Comparison of ENCODE assay signal across 8 cellular contexts in the genomic region with DNA sequence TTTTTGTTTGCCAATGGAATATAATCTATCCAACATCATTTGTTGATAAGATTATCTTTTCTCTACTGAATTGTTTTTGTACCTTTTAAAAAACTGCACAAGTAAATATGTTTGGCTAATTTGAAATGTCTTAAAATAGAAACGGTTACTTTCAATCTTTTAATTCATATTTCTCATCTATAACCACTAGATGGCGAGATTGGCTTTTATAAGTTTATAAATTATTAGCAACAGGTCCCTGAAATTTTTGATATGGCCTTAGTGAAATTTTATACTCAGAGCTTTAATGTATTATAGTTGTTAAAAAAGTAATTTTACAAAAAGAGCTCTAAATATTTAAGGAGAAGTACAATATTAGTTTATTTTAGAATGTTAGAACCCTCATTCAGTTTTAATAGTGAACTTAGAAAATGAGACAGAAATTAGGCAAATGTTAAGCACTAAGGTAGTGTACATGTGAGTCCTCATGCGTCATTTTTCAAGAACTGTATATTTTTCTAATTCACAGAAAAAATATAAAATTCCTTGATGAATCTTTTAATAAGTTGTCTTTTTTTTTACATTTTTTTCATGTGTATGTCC.
DNase-seq lines count a peak whose midpoint lies in the region; ATAC-seq and TF ChIP-seq lines count a peak whose summit lies in the region.

No MANE protein-coding gene starts in this region.

- no peaks in the 10 kb centered on the region for H3K9me3 Mint-ChIP-seq in CD4-positive, alpha-beta memory T cell
- H3K9me3 Mint-ChIP-seq in stimulated activated memory B cell treated with anti-CD40 and anti-IgM and Interleukin-4, amounts not matched to agents 10 μg/mL and 1 μg/mL and 100 μg/mL, for 72 hours, result no peaks in the 10 kb centered on the region
- H3K9me3 Mint-ChIP-seq in activated naive CD4-positive, alpha-beta T cell treated with anti-CD3 and anti-CD28 coated beads for 36 hours, result no peaks in the 10 kb centered on the region

- H3K27me3 ChIP-seq in CD4-positive, alpha-beta memory T cell (ENCODE audit: insufficient read depth, low read length), result no peaks in the 10 kb centered on the region
- H3K27me3 ChIP-seq in foreskin keratinocyte, result no peaks in the 10 kb centered on the region

- no peak overlapping the region for H3K27ac ChIP-seq in CD4-positive, alpha-beta memory T cell (ENCODE audit: low read depth, low read length)
- H3K27ac ChIP-seq in SK-N-MC (no peak overlapping the region), foreskin keratinocyte (no peak overlapping the region)

- POLR2A ChIA-PET in CD4-positive, alpha-beta memory T cell (lab: Charles Lee; ENCODE audit: partially characterized antibody), result no interaction called here

- H3K4me3 Mint-ChIP-seq in CD4-positive, alpha-beta memory T cell, result no peak overlapping the region
- H3K4me3 Mint-ChIP-seq in stimulated activated memory B cell treated with anti-CD40 and anti-IgM and Interleukin-4, amounts not matched to agents 10 μg/mL and 1 μg/mL and 100 μg/mL, for 72 hours, result no peak overlapping the region
- no peak overlapping the region for H3K4me3 Mint-ChIP-seq in activated naive CD4-positive, alpha-beta T cell treated with anti-CD3 and anti-CD28 coated beads for 36 hours

- DNase-seq in CD4-positive, alpha-beta memory T cell, result peak in 4 of 5 donors; percentile 6 to 36 (median 26)
- DNase-seq in LNCaP clone FGC (ENCODE audit: low read depth) (peak; percentile 14), SK-N-MC (ENCODE audit: low read depth, low spot score) (no peak), foreskin keratinocyte (no peak), hypothalamus (lab: John Stamatoyannopoulos, UW) (no peak), ureter (ENCODE audit: low spot score) (no peak)
- DNase-seq in activated naive CD4-positive, alpha-beta T cell treated with anti-CD3 and anti-CD28 coated beads for 36 hours, result no peak

- no peaks in the 10 kb centered on the region for H3K4me1 ChIP-seq in CD4-positive, alpha-beta memory T cell (ENCODE audit: insufficient read depth, low read length)
- H3K4me1 ChIP-seq in foreskin keratinocyte, result no peaks in the 10 kb centered on the region

- intact Hi-C loops in CD4-positive, alpha-beta memory T cell (cut with micrococcal nuclease), result loop anchor here (1.0 to 10.0 kb wide), 3 partner anchors 375 to 1411 kb away; no protein-coding TSS in a partner anchor
- intact Hi-C loops in activated naive CD4-positive, alpha-beta T cell treated with anti-CD3 and anti-CD28 coated beads for 36 hours (cut with micrococcal nuclease), result loop anchor here (1.0 to 10.0 kb wide), 5 partner anchors 447 to 1735 kb away; no protein-coding TSS in a partner anchor

- H3K27me3 Mint-ChIP-seq in CD4-positive, alpha-beta memory T cell, result peaks cover 2 to 4% of the 10 kb centered on the region in 2 donors
- peaks cover 6% of the 10 kb centered on the region for H3K27me3 Mint-ChIP-seq in stimulated activated memory B cell treated with anti-CD40 and anti-IgM and Interleukin-4, amounts not matched to agents 10 μg/mL and 1 μg/mL and 100 μg/mL, for 72 hours
- peaks cover 9% of the 10 kb centered on the region for H3K27me3 Mint-ChIP-seq in activated naive CD4-positive, alpha-beta T cell treated with anti-CD3 and anti-CD28 coated beads for 36 hours (ENCODE audit: low read depth)

- TF ChIP-seq CTCF in LNCaP clone FGC (IDR thresholded peaks at IDR 0.05; ENCODE audit: control insufficient read depth, extremely low read depth, insufficient read depth), result 0 out of 2 replicates have a peak, but pooled peaks have one; percentile 22
- TF ChIP-seq CTCF in foreskin keratinocyte (conservative IDR thresholded peaks at IDR 0.05), result peak; percentile 63

- H3K27ac Mint-ChIP-seq in CD4-positive, alpha-beta memory T cell, result no peak overlapping the region
- no peak overlapping the region for H3K27ac Mint-ChIP-seq in stimulated activated memory B cell treated with anti-CD40 and anti-IgM and Interleukin-4, amounts not matched to agents 10 μg/mL and 1 μg/mL and 100 μg/mL, for 72 hours
- H3K27ac Mint-ChIP-seq in activated naive CD4-positive, alpha-beta T cell treated with anti-CD3 and anti-CD28 coated beads for 36 hours, result no peak overlapping the region

- no peaks in the 10 kb centered on the region for H3K4me1 Mint-ChIP-seq in CD4-positive, alpha-beta memory T cell
- H3K4me1 Mint-ChIP-seq in stimulated activated memory B cell treated with anti-CD40 and anti-IgM and Interleukin-4, amounts not matched to agents 10 μg/mL and 1 μg/mL and 100 μg/mL, for 72 hours, result no peaks in the 10 kb centered on the region
- H3K4me1 Mint-ChIP-seq in activated naive CD4-positive, alpha-beta T cell treated with anti-CD3 and anti-CD28 coated beads for 36 hours (ENCODE audit: low read depth), result no peaks in the 10 kb centered on the region

- H3K9me3 ChIP-seq in CD4-positive, alpha-beta memory T cell (ENCODE audit: control insufficient read depth in 1 of 2, low read length in 2 of 2), result no peaks in the 10 kb centered on the region
- no peaks in the 10 kb centered on the region for H3K9me3 ChIP-seq in SK-N-MC (ENCODE audit: low read depth, low read length)

- CTCF ChIA-PET in CD4-positive, alpha-beta memory T cell (lab: Charles Lee; ENCODE audit: partially characterized antibody), result interaction anchor here (1.0 to 4.2 kb wide), 4 partner anchors 13 to 1412 kb away, joined by 4 to 49 read pairs (median 10); no protein-coding TSS in a partner anchor
- CTCF ChIA-PET in activated naive CD4-positive, alpha-beta T cell treated with anti-CD3 and anti-CD28 coated beads for 36 hours (lab: Charles Lee), result interaction anchor here (0.6 to 3.7 kb wide), 8 partner anchors 27 to 1734 kb away, joined by 3 to 19 read pairs (median 3); no protein-coding TSS in a partner anchor

- no peak overlapping the region for H3K4me3 ChIP-seq in CD4-positive, alpha-beta memory T cell (ENCODE audit: low read length in 2 of 2)
- H3K4me3 ChIP-seq in LNCaP clone FGC (ENCODE audit: low read depth, low read length) (no peak overlapping the region), SK-N-MC (no peak overlapping the region)

- ATAC-seq in foreskin keratinocyte, result no peak
- ATAC-seq in stimulated activated memory B cell treated with anti-CD40 and anti-IgM and Interleukin-4, amounts not matched to agents 10 μg/mL and 1 μg/mL and 100 μg/mL, for 72 hours, result no peak

- H3K36me3 ChIP-seq in CD4-positive, alpha-beta memory T cell (ENCODE audit: insufficient read depth, low read length), result no peaks in the 10 kb centered on the region
- no peaks in the 10 kb centered on the region for H3K36me3 ChIP-seq in SK-N-MC (ENCODE audit: insufficient read depth, low read length)

- H3K9ac ChIP-seq in SK-N-MC (ENCODE audit: insufficient read length), result peak overlapping the region; percentile 9

- no peaks in the 10 kb centered on the region for H3K36me3 Mint-ChIP-seq in CD4-positive, alpha-beta memory T cell
- H3K36me3 Mint-ChIP-seq in stimulated activated memory B cell treated with anti-CD40 and anti-IgM and Interleukin-4, amounts not matched to agents 10 μg/mL and 1 μg/mL and 100 μg/mL, for 72 hours, result no peaks in the 10 kb centered on the region
- H3K36me3 Mint-ChIP-seq in activated naive CD4-positive, alpha-beta T cell treated with anti-CD3 and anti-CD28 coated beads for 36 hours (ENCODE audit: low read depth), result no peaks in the 10 kb centered on the region

Comparison
In these comparisons a context has a peak if more than half of its experiments do, and no peak if none do; other contexts are left out.
1. DNase-seq: peak in CD4-positive, alpha-beta memory T cell (4 of 5) and LNCaP clone FGC (single experiment); none in SK-N-MC (single experiment), foreskin keratinocyte (0 of 2), hypothalamus (0 of 51), ureter (single experiment) and activated naive CD4-positive, alpha-beta T cell treated with anti-CD3 and anti-CD28 coated beads for 36 hours (single experiment).